In genomic region chr6:35534396-35535170, GRCh38 we compare ENCODE assay signal across 23 cellular contexts. TPM values are rescaled to one million over a fixed set of nuclear protein-coding genes. Genes with fewer than 3 reads are reported as not detected.
A peak's percentile ranks its signal among the peaks of the same experiment; 100 is the strongest.
DNase-seq lines count a peak whose midpoint lies in the region; FAIRE-seq and TF ChIP-seq lines count a peak whose summit lies in the region.
"Had no signal": no experiment of that assay in that cellular context is flagged by ENCODE, and none has a peak within 500 bp of the region (broad histone marks: within the 10 kb centered on the region; RNA-seq: fewer than 3 reads in every experiment).

No MANE protein-coding gene starts in this region.

- no peak for TF ChIP-seq EP300 in H1 (IDR thresholded peaks at IDR 0.05; ENCODE audit: borderline replicate concordance in 1 of 2, low read depth in 2 of 2, low read length in 2 of 2)

- H3K4me2 ChIP-seq in H1 (ENCODE audit: insufficient read depth in 1 of 2, low read depth in 2 of 2, low read length in 2 of 2) (peak overlapping the region in 1 of 2 experiments; percentile 9; a peak in 1 of 4 replicates), neuronal stem cell (ENCODE audit: insufficient read depth, low read length, poor library complexity, severe bottlenecking) (no peak overlapping the region)

- peak overlapping the region; percentile 38; the same call in 1 of the 2 replicates for H3K18ac ChIP-seq in H1 (ENCODE audit: extremely low read depth, low read length)
- no peak overlapping the region for H3K18ac ChIP-seq in neuronal stem cell (ENCODE audit: low read length)

- no peak overlapping the region for H3K14ac ChIP-seq in H1 (ENCODE audit: insufficient read length)
- H3K14ac ChIP-seq in neuronal stem cell (ENCODE audit: low read length) = peak overlapping the region; percentile 72

- H3K79me1 ChIP-seq in H1 (ENCODE audit: low read depth, low read length) (no peaks in the 10 kb centered on the region), neuronal stem cell (ENCODE audit: low read depth, low read length) (no peaks in the 10 kb centered on the region)

- H3K27ac ChIP-seq in H1 (ENCODE audit: low read depth, low read length) = no peak overlapping the region
- H3K27ac ChIP-seq in neuronal stem cell (replicated peaks; ENCODE audit: low read length) = no peak overlapping the region
- H3K27ac ChIP-seq: neutrophil, tibial nerve had no signal

- H3K56ac ChIP-seq in H1 (replicated peaks; ENCODE audit: insufficient read length, low read depth, low read length) = no peak overlapping the region

- H4K91ac ChIP-seq in H1 (replicated peaks; ENCODE audit: insufficient read length, low read length) (no peak overlapping the region), neuronal stem cell (ENCODE audit: low read depth, low read length, poor library complexity) (no peak overlapping the region)

- H3K36me3 ChIP-seq in H1 (ENCODE audit: control insufficient read depth in 2 of 4, insufficient read depth in 4 of 4, low read length in 3 of 4) (no peaks in the 10 kb centered on the region), neuronal stem cell (replicated peaks in 1 of 2; ENCODE audit: control insufficient read depth in 2 of 2, insufficient read depth in 2 of 2, low read length in 2 of 2) (no peaks in the 10 kb centered on the region)
- H3K36me3 ChIP-seq: neutrophil, tibial nerve had no signal

- WGBS in H1 (ENCODE audit: extremely low coverage in 1 of 2, insufficient coverage in 1 of 2, insufficient read length in 1 of 2, insufficient replicate concordance in 2 of 2, low coverage in 1 of 2, low lambda C conversion rate in 2 of 2, missing lambda C conversion rate in 1 of 2), 2 experiments = 68% methylated on average over 9 of the region's 11 CpGs; no CpG with 5 or more reads in 1 of the 2 experiments
- no CpG with 5 or more reads among the region's 11 CpGs for WGBS in neuronal stem cell (ENCODE audit: extremely low coverage in 2 of 2, insufficient read length in 2 of 2, insufficient replicate concordance in 1 of 2), 2 donors

- H3K23me2 ChIP-seq in H1 (ENCODE audit: low read depth, low read length) = no peaks in the 10 kb centered on the region

- H2BK120ac ChIP-seq in H1 (replicated peaks; ENCODE audit: low read depth, low read length) (no peak overlapping the region), neuronal stem cell (ENCODE audit: low read depth, low read length) (no peak overlapping the region)

- H2BK12ac ChIP-seq in H1 (ENCODE audit: low read depth, low read length) (peak overlapping the region; percentile 78; the same call in 1 of the 2 replicates), neuronal stem cell (ENCODE audit: low read length) (no peak overlapping the region)

- H2BK15ac ChIP-seq in H1 (ENCODE audit: low read length) (no peak overlapping the region), neuronal stem cell (ENCODE audit: low read length) (no peak overlapping the region)

- H3K4me3 ChIP-seq in H1 (ENCODE audit: extremely low read depth in 1 of 4, insufficient read depth in 2 of 4, low read depth in 3 of 4, low read length in 4 of 4) = no peak overlapping the region
- H3K4me3 ChIP-seq in neuronal stem cell (ENCODE audit: low read length in 2 of 2) = no peak overlapping the region
- H3K4me3 ChIP-seq: GM12878, tibial nerve had no signal

- no peaks in the 10 kb centered on the region for H3K9me3 ChIP-seq in H1 (ENCODE audit: insufficient read depth in 2 of 2, low read depth in 1 of 2, low read length in 1 of 2)
- H3K9me3 ChIP-seq in neuronal stem cell (replicated peaks in 1 of 2; ENCODE audit: control insufficient read depth in 2 of 2, insufficient read depth in 1 of 2, low read depth in 1 of 2, low read length in 2 of 2) = no peaks in the 10 kb centered on the region
- H3K9me3 ChIP-seq: neutrophil, tibial nerve had no signal

- no peak for TF ChIP-seq CTCF in H1 (IDR thresholded peaks at IDR 0.05; ENCODE audit: control extremely low read depth in 1 of 3, insufficient read depth in 1 of 3, low read depth in 1 of 3, low read length in 3 of 3)

- DNase-seq in DMS 273 treated with DMSO at 0.1 percent for 48 hours (lab: John Stamatoyannopoulos, UW) (peak; percentile 97), NCI-H524 (lab: John Stamatoyannopoulos, UW) (peak; percentile 99), H1 (ENCODE audit: low read depth in 1 of 2, low spot score in 2 of 2) (no peak), neuronal stem cell (ENCODE audit: low spot score) (no peak), NCI-H1105 (lab: John Stamatoyannopoulos, UW) (no peak), NCI-H128 (lab: John Stamatoyannopoulos, UW; ENCODE audit: unreplicated experiment) (no peak)
- DNase-seq in activated effector memory CD4-positive, alpha-beta T cell treated with Interleukin-2 at 50 U/mL for 16 hours = no peak
- no peak for DNase-seq in stimulated activated CD4-positive, alpha-beta T cell treated with anti-CD3 and anti-CD28 coated beads, Interleukin-1b, Interleukin-23, amount 100 ng/mL, for 48 hours
- DNase-seq: activated CD4-positive, alpha-beta memory T cell treated with anti-CD3 and anti-CD28 coated beads, Interleukin-2, amount 10 ng/mL, durations not matched to agents 7 days and 5 days; activated naive CD4-positive, alpha-beta T cell treated with anti-CD3 and anti-CD28 coated beads, Interleukin-2, amount 50 U/mL, for 16 hours; activated T-cell treated with anti-CD3 and anti-CD28 coated beads, Interleukin-2, amount 50 U/mL, for 1 hour; left colon; NCI-H146; SHP77; stimulated activated CD4-positive, alpha-beta T cell treated with anti-CD3 and anti-CD28 coated beads, Interleukin-15, amount 100 ng/mL, for 24 hours; stimulated activated naive CD4-positive, alpha-beta T cell treated with Interleukin-2 at 50 U/mL for 16 hours had no signal

- TF ChIP-seq POLR2A in H1 (IDR thresholded peaks at IDR 0.05; ENCODE audit: control extremely low read depth in 1 of 2, low read depth in 2 of 2, low read length in 2 of 2) = no peak

- H4K20me1 ChIP-seq in H1 (replicated peaks in 1 of 2; ENCODE audit: control insufficient read depth in 1 of 2, insufficient read depth in 2 of 2, low read length in 2 of 2) = no peaks in the 10 kb centered on the region

- peak overlapping the region; percentile 89 for H2AFZ ChIP-seq in H1 (ENCODE audit: low read length)
- H2AFZ ChIP-seq in neuronal stem cell (ENCODE audit: low read length) = peak overlapping the region; percentile 77

- H3K4me1 ChIP-seq in H1 (replicated peaks in 1 of 4; ENCODE audit: control insufficient read depth in 3 of 4, insufficient read depth in 4 of 4, low read length in 3 of 4) (peaks cover 2 to 9% (median 6%) of the 10 kb centered on the region in 4 experiments; a peak in 5 of 7 replicates), neuronal stem cell (ENCODE audit: control insufficient read depth in 2 of 2, insufficient read depth in 1 of 2, low read depth in 1 of 2, low read length in 2 of 2) (peaks cover 6 to 9% of the 10 kb centered on the region in 2 donors)
- H3K4me1 ChIP-seq: tibial nerve had no signal

- H3K4ac ChIP-seq in H1 (replicated peaks; ENCODE audit: insufficient read length, low read depth, low read length) (no peak overlapping the region), neuronal stem cell (ENCODE audit: low read length) (no peak overlapping the region)

- H4K8ac ChIP-seq in H1 (ENCODE audit: extremely low read depth, insufficient read depth, low read length) (no peak overlapping the region), neuronal stem cell (ENCODE audit: low read depth, low read length) (no peak overlapping the region)

- no peak for TF ChIP-seq RAD21 in H1 (IDR thresholded peaks at IDR 0.05 in 1 of 2, conservative IDR thresholded peaks at IDR 0.05 in 1 of 2; ENCODE audit: low read depth in 2 of 2, low read length in 2 of 2)

- H3K9ac ChIP-seq in H1 (replicated peaks in 1 of 4; ENCODE audit: extremely low read depth in 1 of 4, low read depth in 3 of 4, low read length in 3 of 4) (no peak overlapping the region), neuronal stem cell (ENCODE audit: low read depth, low read length, poor library complexity) (no peak overlapping the region)

- no peaks in the 10 kb centered on the region for H3K27me3 ChIP-seq in H1 (replicated peaks in 1 of 4; ENCODE audit: control insufficient read depth in 3 of 4, extremely low read depth in 1 of 4, insufficient read depth in 3 of 4, low read length in 3 of 4)
- H3K27me3 ChIP-seq in neuronal stem cell (ENCODE audit: control insufficient read depth in 3 of 3, insufficient read depth in 3 of 3, low read depth in 1 of 3, low read length in 3 of 3) = no peaks in the 10 kb centered on the region
- H3K27me3 ChIP-seq: tibial nerve had no signal

- CTCF ChIA-PET in H1 (lab: Charles Lee; ENCODE audit: partially characterized antibody) = interaction anchor here (0.6 to 32.2 kb wide), 3 partner anchors 5 to 202 kb away, joined by 3 to 521 read pairs (median 521); no protein-coding TSS in a partner anchor

- H4K5ac ChIP-seq in H1 (ENCODE audit: insufficient read length, low read depth, low read length) = no peak overlapping the region

- POLR2A ChIA-PET in H1 (lab: Charles Lee; ENCODE audit: partially characterized antibody) = interaction anchor here (0.6 to 1.9 kb wide), 3 partner anchors 13 to 60 kb away, joined by 3 to 5 read pairs (median 3); no protein-coding TSS in a partner anchor

- FAIRE-seq in H1 (lab: Jason Lieb, UNC) = no peak
- FAIRE-seq: frontal cortex, GM12878 had no signal

- H2AK5ac ChIP-seq in H1 (ENCODE audit: low read depth, low read length) (no peak overlapping the region), neuronal stem cell (ENCODE audit: low read depth, low read length) (no peak overlapping the region)

- H2BK5ac ChIP-seq in H1 (ENCODE audit: low read depth, low read length) = 0 out of 2 replicates have a peak overlapping the region, but pooled peaks have one; percentile 18
- H2BK5ac ChIP-seq in neuronal stem cell (ENCODE audit: low read length) = no peak overlapping the region

- no peak overlapping the region for H2BK20ac ChIP-seq in H1 (ENCODE audit: low read length)

- H3K79me2 ChIP-seq in H1 (ENCODE audit: control insufficient read depth in 1 of 2, insufficient read depth in 2 of 2, low read length in 2 of 2) = no peaks in the 10 kb centered on the region

- H3K23ac ChIP-seq in H1 (ENCODE audit: insufficient read length) = no peak overlapping the region
- no peak overlapping the region for H3K23ac ChIP-seq in neuronal stem cell (ENCODE audit: low read depth, low read length, poor library complexity)

RNA-seq across cellular contexts. Expression of gene TULP1, which starts 21.9 kb away (rescaled TPM):
- 5.0 and 6.8 TPM in 2 replicates for total RNA-seq in H1 (2021; fragmentation: NEBNext Ultra II Directional; extraction: Animal tissue kit (Norgen Biotek cat#: 25700))
- polyA plus RNA-seq in H1 (2011; rRNA removed) = 3.2 and 4.4 TPM in 2 replicates
- polyA plus RNA-seq in H1 (2011; cell fraction: cytosol; rRNA removed) = 4.1 TPM
- polyA plus RNA-seq in H1 (2011; cell fraction: nucleus; rRNA removed) = 5.5 TPM
- polyA plus RNA-seq in H1 (2012, experiment 1 of 2) = 4.6 to 5.8 TPM (median 5.4 TPM) in 4 replicates
- polyA plus RNA-seq in H1 (2012, experiment 2 of 2) = 8.5 TPM
- polyA plus RNA-seq in H1 (2013, experiment 1 of 2) = 4.2 TPM
- 4.4 TPM for polyA plus RNA-seq in H1 (2013, experiment 2 of 2)
- 0.32 and 2.4 TPM in 2 replicates for polyA minus RNA-seq in H1 (2011; rRNA and poly(A)+ RNA removed)
- polyA minus RNA-seq in H1 (2011; cell fraction: cytosol; rRNA and poly(A)+ RNA removed) = 1.9 TPM
- polyA minus RNA-seq in H1 (2011; cell fraction: nucleus; rRNA and poly(A)+ RNA removed) = 4.6 TPM
- polyA plus RNA-seq in neuronal stem cell (2013, experiment 1 of 2) = 2.8 TPM
- polyA plus RNA-seq in neuronal stem cell (2013, experiment 2 of 2) = 2.3 TPM
- total RNA-seq: activated CD4-positive, alpha-beta memory T cell treated with anti-CD3 and anti-CD28 coated beads, Interleukin-2, amount 10 ng/mL, durations not matched to agents 7 days and 5 days; frontal cortex; G401; GM12878; left colon; M059J; OCI-LY7 had no signal
- polyA plus RNA-seq: GM12878 had no signal

RNA-seq across cellular contexts. Expression of gene TEAD3, which starts 37.7 kb away (rescaled TPM):
- total RNA-seq in H1 (2021; fragmentation: NEBNext Ultra II Directional; extraction: Animal tissue kit (Norgen Biotek cat#: 25700)) = 27.0 and 28.7 TPM in 2 replicates
- 20.1 and 31.0 TPM in 2 replicates for polyA plus RNA-seq in H1 (2011; rRNA removed)
- polyA plus RNA-seq in H1 (2011; cell fraction: cytosol; rRNA removed) = 21.2 TPM
- 34.8 TPM for polyA plus RNA-seq in H1 (2011; cell fraction: nucleus; rRNA removed)
- polyA plus RNA-seq in H1 (2012, experiment 1 of 2) = 23.4 to 29.3 TPM (median 26.1 TPM) in 4 replicates
- polyA plus RNA-seq in H1 (2012, experiment 2 of 2) = 22.5 TPM
- 17.6 TPM for polyA plus RNA-seq in H1 (2013, experiment 1 of 2)
- polyA plus RNA-seq in H1 (2013, experiment 2 of 2) = 16.7 TPM
- 8.8 and 12.4 TPM in 2 replicates for polyA minus RNA-seq in H1 (2011; rRNA and poly(A)+ RNA removed)
- polyA minus RNA-seq in H1 (2011; cell fraction: cytosol; rRNA and poly(A)+ RNA removed) = 9.2 TPM
- polyA minus RNA-seq in H1 (2011; cell fraction: nucleus; rRNA and poly(A)+ RNA removed) = 9.6 TPM
- polyA plus RNA-seq in neuronal stem cell (2013, experiment 1 of 2) = 37.2 TPM
- polyA plus RNA-seq in neuronal stem cell (2013, experiment 2 of 2) = 37.9 TPM
- total RNA-seq: OCI-LY7 had no signal

Comparison
In these comparisons a context has a peak if more than half of its experiments do, and no peak if none do; other contexts are left out.
1. DNase-seq: peak in DMS 273 treated with DMSO at 0.1 percent for 48 hours (single experiment) and NCI-H524 (2 of 2); none in H1 (0 of 2), neuronal stem cell (single experiment), activated effector memory CD4-positive, alpha-beta T cell treated with Interleukin-2 at 50 U/mL for 16 hours (single experiment), NCI-H1105 (single experiment), NCI-H128 (single experiment) and stimulated activated CD4-positive, alpha-beta T cell treated with anti-CD3 and anti-CD28 coated beads, Interleukin-1b, Interleukin-23, amount 100 ng/mL, for 48 hours (single experiment).